1 cellular context compared by ENCODE assay signal in the genomic region with DNA sequence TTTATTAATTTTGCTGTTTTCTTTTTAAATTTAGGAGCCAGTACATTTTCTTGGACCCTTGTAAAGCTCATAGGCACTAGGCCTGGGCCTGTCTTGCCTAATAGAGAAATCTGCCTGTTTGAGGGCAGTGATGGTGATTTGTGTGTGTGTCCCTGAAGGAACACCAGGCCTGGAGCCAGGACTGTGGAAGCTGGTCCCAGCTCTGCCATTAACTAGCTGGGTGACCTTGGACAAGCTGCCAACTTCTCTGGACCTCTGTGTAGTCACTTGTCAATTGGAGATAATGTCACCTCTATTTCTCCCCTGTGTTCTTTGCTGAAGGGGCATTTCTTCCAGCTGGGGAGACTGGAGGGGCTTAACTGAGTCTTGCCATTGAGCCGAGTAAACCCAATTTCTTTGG.
TF ChIP-seq lines count a peak whose summit lies in the region.

No MANE protein-coding gene starts in this region.

TF ChIP-seq in IMR-90, 13 proteins besides CTCF, POLR2A, EP300 and RAD21:
- TF ChIP-seq RCOR1 (IDR thresholded peaks at IDR 0.05; ENCODE audit: insufficient replicate concordance, low read length) (no peak), SMC3 (IDR thresholded peaks at IDR 0.05; ENCODE audit: low read depth, low read length) (no peak), NFE2L2 (IDR thresholded peaks at IDR 0.05; ENCODE audit: low read depth, low read length) (no peak), USF2 (IDR thresholded peaks at IDR 0.05; ENCODE audit: low read depth, low read length) (no peak), BHLHE40 (IDR thresholded peaks at IDR 0.05; ENCODE audit: low read depth, low read length) (no peak), FOS (IDR thresholded peaks at IDR 0.05; ENCODE audit: low read depth, low read length) (no peak), RFX5 (IDR thresholded peaks at IDR 0.05; ENCODE audit: low read depth, low read length) (no peak), MXI1 (IDR thresholded peaks at IDR 0.05; ENCODE audit: borderline replicate concordance, low read depth, low read length) (no peak), MAFK (IDR thresholded peaks at IDR 0.05; ENCODE audit: low read depth, low read length) (no peak)
- TF ChIP-seq, protein P1, sequence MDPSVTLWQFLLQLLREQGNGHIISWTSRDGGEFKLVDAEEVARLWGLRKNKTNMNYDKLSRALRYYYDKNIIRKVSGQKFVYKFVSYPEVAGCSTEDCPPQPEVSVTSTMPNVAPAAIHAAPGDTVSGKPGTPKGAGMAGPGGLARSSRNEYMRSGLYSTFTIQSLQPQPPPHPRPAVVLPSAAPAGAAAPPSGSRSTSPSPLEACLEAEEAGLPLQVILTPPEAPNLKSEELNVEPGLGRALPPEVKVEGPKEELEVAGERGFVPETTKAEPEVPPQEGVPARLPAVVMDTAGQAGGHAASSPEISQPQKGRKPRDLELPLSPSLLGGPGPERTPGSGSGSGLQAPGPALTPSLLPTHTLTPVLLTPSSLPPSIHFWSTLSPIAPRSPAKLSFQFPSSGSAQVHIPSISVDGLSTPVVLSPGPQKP (IDR thresholded peaks at IDR 0.05; ENCODE audit: borderline replicate concordance, low read depth, low read length) = no peak
TF ChIP-seq in IMR-90: peak in this region for 0.
